ENCODE assay signal across 15 cellular contexts in the genomic region with DNA sequence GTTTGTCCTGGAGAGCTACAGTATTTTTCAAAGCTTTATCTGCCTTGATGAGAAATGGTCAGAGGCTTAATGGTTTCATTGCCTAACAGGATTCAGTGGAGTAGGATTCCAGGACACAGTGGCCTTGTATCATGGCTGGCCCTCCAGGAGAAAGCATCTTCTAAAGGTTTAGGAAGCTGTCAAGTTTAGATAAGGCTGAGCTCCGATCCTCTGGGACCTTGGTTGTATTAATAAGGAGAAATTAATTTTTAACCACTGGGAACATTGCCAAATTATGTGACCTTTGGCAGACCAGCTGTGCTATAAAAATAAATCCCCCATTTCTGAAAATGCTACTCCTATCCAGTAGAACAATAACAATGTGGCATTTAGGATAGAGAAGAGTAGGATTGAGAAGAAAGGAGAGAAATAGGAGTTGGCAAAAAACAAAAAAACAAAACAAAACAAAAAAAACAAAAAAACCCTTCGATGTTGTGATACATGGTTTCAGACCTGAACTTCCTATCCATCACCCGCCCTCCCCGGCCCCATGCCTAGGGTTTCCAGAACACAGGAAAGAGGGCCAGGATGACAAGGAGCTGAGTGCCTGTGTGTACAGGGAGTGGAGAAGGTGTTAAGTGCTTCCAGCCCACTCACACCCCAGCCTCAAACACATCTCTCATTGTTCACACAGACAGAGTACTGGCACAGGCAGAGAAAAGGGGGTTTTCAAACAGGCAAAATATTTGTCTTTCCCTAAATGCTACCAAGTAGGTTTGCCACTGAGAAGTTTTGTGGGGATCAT. TPM values are rescaled to one million over a fixed set of nuclear protein-coding genes. Genes with fewer than 3 reads are reported as not detected.
DNase-seq lines count a peak whose midpoint lies in the region; ATAC-seq and TF ChIP-seq lines count a peak whose summit lies in the region.
"Had no signal": no experiment of that assay in that cellular context is flagged by ENCODE, and none has a peak within 500 bp of the region (broad histone marks: within the 10 kb centered on the region; RNA-seq: fewer than 3 reads in every experiment).

No MANE protein-coding gene starts in this region.

- peaks cover 22% of the 10 kb centered on the region for H3K4me1 ChIP-seq in IMR-90 (ENCODE audit: control insufficient read depth, insufficient read depth, low read length)
- peaks cover 0 to 17% (median 2%) of the 10 kb centered on the region in 4 donors for H3K4me1 ChIP-seq in right lobe of liver
- peaks cover 55% of the 10 kb centered on the region for H3K4me1 ChIP-seq in stomach smooth muscle (ENCODE audit: control insufficient read depth, insufficient read depth, low read length)

- peak overlapping the region; percentile 19; the same call in 1 of the 2 replicates for H3K4me2 ChIP-seq in IMR-90 (ENCODE audit: low read depth, low read length)

- TF ChIP-seq RAD21 in IMR-90 (IDR thresholded peaks at IDR 0.05; ENCODE audit: low read length), result no peak

- dilution Hi-C loops in IMR-90 (cut with HindIII; ENCODE audit: low sequenced_read_pairs, unreplicated experiment), result no loop called here

- peak overlapping the region; percentile 47 for H2AK9ac ChIP-seq in IMR-90 (replicated peaks; ENCODE audit: low read depth, low read length, poor library complexity)

- TF ChIP-seq POLR2A in IMR-90 (IDR thresholded peaks at IDR 0.05; ENCODE audit: low read depth, low read length) (no peak), right lobe of liver (IDR thresholded peaks at IDR 0.05) (no peak)

- H3K4me3 ChIP-seq in IMR-90 (ENCODE audit: insufficient read depth, low read depth, low read length) (no peak overlapping the region), choroid plexus epithelial cell (ENCODE audit: low read depth, low read length) (no peak overlapping the region), right lobe of liver (no peak overlapping the region), stomach smooth muscle (ENCODE audit: low read length in 2 of 2) (peak overlapping the region; percentile 74 to 97)
- H3K4me3 ChIP-seq: pancreas, SJCRH30 had no signal

- POLR2A ChIA-PET in IMR-90 (lab: Charles Lee; ENCODE audit: unreplicated experiment), result no interaction called here

- H2BK20ac ChIP-seq in IMR-90 (ENCODE audit: low read depth, low read length), result no peak overlapping the region

- 0 out of 2 replicates have a peak, but pooled peaks cover 6% of the 10 kb centered on the region for H3K9me1 ChIP-seq in IMR-90 (ENCODE audit: insufficient read depth, low read length)

- peak overlapping the region; percentile 29 for H3K23ac ChIP-seq in IMR-90 (ENCODE audit: low read depth, low read length)

- H3K79me1 ChIP-seq in IMR-90 (ENCODE audit: low read depth in 1 of 2, low read length in 2 of 2), result peaks cover 25 to 64% of the 10 kb centered on the region in 2 experiments

- peak overlapping the region; percentile 51 for H3K18ac ChIP-seq in IMR-90 (ENCODE audit: low read depth, low read length)

- peak overlapping the region; percentile 59; the same call in 1 of the 2 replicates for H4K5ac ChIP-seq in IMR-90 (ENCODE audit: low read depth, low read length)

- H3K4ac ChIP-seq in IMR-90 (ENCODE audit: low read depth, low read length), result peak overlapping the region; percentile 68; the same call in 1 of the 2 replicates

- intact Hi-C loops in IMR-90 (cut with micrococcal nuclease) (loop anchor here (10.0 kb wide), 1 partner anchor 664 kb away; no protein-coding TSS in a partner anchor), right lobe of liver (cut with DNase I) (no loop called here)

- H2AFZ ChIP-seq in IMR-90 (replicated peaks; ENCODE audit: low read length, poor library complexity), result no peak overlapping the region

- H3K27me3 ChIP-seq in IMR-90 (ENCODE audit: control insufficient read depth, insufficient read depth, low read length) (no peaks in the 10 kb centered on the region), right lobe of liver (no peaks in the 10 kb centered on the region), stomach smooth muscle (ENCODE audit: control insufficient read depth in 1 of 2, insufficient read depth in 2 of 2, low read length in 2 of 2) (no peaks in the 10 kb centered on the region)
- H3K27me3 ChIP-seq: pancreas, SJCRH30 had no signal

- ATAC-seq in IMR-90 (ENCODE audit: low read depth) (no peak), right lobe of liver (peak in 3 of 4 donors; percentile 22 to 54 (median 25)), HG03280 (IDR thresholded peaks at IDR 0.05; ENCODE audit: unreplicated experiment) (no peak)
- ATAC-seq: pancreas had no signal

- TF ChIP-seq CTCF in IMR-90 (conservative IDR thresholded peaks at IDR 0.05; ENCODE audit: low read depth, low read length) (no peak), choroid plexus epithelial cell (conservative IDR thresholded peaks at IDR 0.05; ENCODE audit: low read depth, low read length) (no peak), right lobe of liver (IDR thresholded peaks at IDR 0.05) (no peak)

- H2AK5ac ChIP-seq in IMR-90 (ENCODE audit: low read depth, low read length), result 0 out of 2 replicates have a peak overlapping the region, but pooled peaks have one; percentile 41

- H3K56ac ChIP-seq in IMR-90 (ENCODE audit: extremely low read depth, insufficient read depth, low read length), result no peak overlapping the region

- DNase-seq in IMR-90 (peak; percentile 51), choroid plexus epithelial cell (ENCODE audit: low read depth) (peak; percentile 65), right lobe of liver (no peak), AML-193 (lab: John Stamatoyannopoulos, UW) (no peak), activated T-cell treated with anti-CD3 and anti-CD28 coated beads for 4 hours (no peak)
- DNase-seq: activated CD4-positive, alpha-beta T cell treated with anti-CD3 and anti-CD28 coated beads, Interleukin-2, amount 10 ng/mL, durations not matched to agents 7 days and 5 days; activated naive CD8-positive, alpha-beta T cell treated with anti-CD3 and anti-CD28 coated beads for 36 hours; activated T-cell treated with anti-CD3 and anti-CD28 coated beads, Interleukin-2, amount 50 U/mL, for 24 hours; central memory CD4-positive, alpha-beta T cell; glutamatergic neuron; NCI-H446 treated with DMSO at 0.1 percent for 48 hours; pancreas had no signal

- no peak overlapping the region for H3K9ac ChIP-seq in IMR-90 (ENCODE audit: low read depth, low read length)
- H3K9ac ChIP-seq in stomach smooth muscle (ENCODE audit: low read length in 2 of 2), result peak overlapping the region; percentile 29 to 46

- peak overlapping the region; percentile 60; the same call in 1 of the 2 replicates for H4K91ac ChIP-seq in IMR-90 (ENCODE audit: insufficient read depth, low read depth, low read length)

- H2BK120ac ChIP-seq in IMR-90 (ENCODE audit: low read depth, low read length), result no peak overlapping the region

- no peak overlapping the region for H2BK5ac ChIP-seq in IMR-90 (ENCODE audit: low read depth, low read length, poor library complexity, severe bottlenecking)

- peak overlapping the region; percentile 21; the same call in 1 of the 2 replicates for H3K27ac ChIP-seq in IMR-90 (ENCODE audit: insufficient read depth, low read length)
- no peak overlapping the region for H3K27ac ChIP-seq in right lobe of liver
- H3K27ac ChIP-seq in stomach smooth muscle (ENCODE audit: low read length), result peak overlapping the region; percentile 49
- H3K27ac ChIP-seq: pancreas, SJCRH30 had no signal

- no TSS peak for BruUV-seq in IMR-90 (replicated peaks; lab: Mats Ljungman, UMichigan)

- in situ Hi-C loops in IMR-90 (cut with MboI; ENCODE audit: low sequenced_read_pairs), result loop anchor here (5.0 to 25.0 kb wide), 5 partner anchors 44 to 1151 kb away; a partner anchor contains a TSS

- H2BK15ac ChIP-seq in IMR-90 (ENCODE audit: low read depth, low read length), result no peak overlapping the region

- peak overlapping the region; percentile 64 for H3K14ac ChIP-seq in IMR-90 (replicated peaks; ENCODE audit: low read depth, low read length)

- H4K20me1 ChIP-seq in IMR-90 (ENCODE audit: insufficient read depth, low read length), result no peaks in the 10 kb centered on the region; the same call in 1 of the 2 replicates

- no peaks in the 10 kb centered on the region for H3K9me3 ChIP-seq in IMR-90 (ENCODE audit: control insufficient read depth, insufficient read depth, low read length)
- no peaks in the 10 kb centered on the region for H3K9me3 ChIP-seq in right lobe of liver
- no peaks in the 10 kb centered on the region for H3K9me3 ChIP-seq in stomach smooth muscle (ENCODE audit: control insufficient read depth in 2 of 2, low read length in 2 of 2)
- H3K9me3 ChIP-seq: pancreas had no signal

- CTCF ChIA-PET in IMR-90 (lab: Yijun Ruan, JAX), result interaction anchor here (0.6 to 1.0 kb wide), 3 partner anchors 33 to 259 kb away, joined by 3 read pairs; no protein-coding TSS in a partner anchor

- H3K36me3 ChIP-seq in IMR-90 (ENCODE audit: control insufficient read depth, insufficient read depth, low read length) (peaks cover 7% of the 10 kb centered on the region; the same call in 1 of the 2 replicates), right lobe of liver (no peaks in the 10 kb centered on the region), stomach smooth muscle (ENCODE audit: control insufficient read depth in 2 of 2, insufficient read depth in 2 of 2, low read length in 2 of 2) (peaks cover 7 to 9% of the 10 kb centered on the region in 2 donors)
- H3K36me3 ChIP-seq: pancreas, SJCRH30 had no signal

- no CpG with 5 or more reads among the region's 4 CpGs for WGBS in IMR-90 (ENCODE audit: extremely low coverage in 2 of 2, insufficient read length in 1 of 2), 2 experiments
- 47% methylated on average over 4 of the region's 4 CpGs for WGBS in right lobe of liver (ENCODE audit: insufficient coverage, low coverage, low lambda C conversion rate, missing lambda C conversion rate)

- H4K8ac ChIP-seq in IMR-90 (ENCODE audit: low read depth in 2 of 2, low read length in 2 of 2), result peak overlapping the region in 1 of 2 experiments; percentile 32; a peak in 2 of 4 replicates

TF ChIP-seq in IMR-90, 13 proteins besides CTCF, POLR2A, EP300 and RAD21 (continues in another document):
- TF ChIP-seq FOS (IDR thresholded peaks at IDR 0.05; ENCODE audit: low read depth, low read length), result no peak
- TF ChIP-seq MAZ (IDR thresholded peaks at IDR 0.05; ENCODE audit: borderline replicate concordance, low read depth, low read length), result no peak
- TF ChIP-seq MAFK (IDR thresholded peaks at IDR 0.05; ENCODE audit: low read depth, low read length), result no peak
- no peak for TF ChIP-seq BHLHE40 (IDR thresholded peaks at IDR 0.05; ENCODE audit: low read depth, low read length)
- TF ChIP-seq RFX5 (IDR thresholded peaks at IDR 0.05; ENCODE audit: low read depth, low read length), result no peak
- no peak for TF ChIP-seq MXI1 (IDR thresholded peaks at IDR 0.05; ENCODE audit: borderline replicate concordance, low read depth, low read length)

RNA-seq across cellular contexts. Expression of a gene that starts 6.3 kb away (rescaled TPM):
- total RNA-seq in IMR-90 (2012; rRNA removed) (43.3 and 46.4 TPM in 2 replicates), right lobe of liver (10 to 100 TPM in 3 of 6 experiments, 1 to 10 TPM in 3; 5.5 to 23.7 (median 8.6) TPM)
- polyA plus RNA-seq in IMR-90 (2012; rRNA removed), result 45.2 and 51.3 TPM in 2 replicates
- 40.6 and 48.8 TPM in 2 replicates for polyA plus RNA-seq in IMR-90 (2012; cell fraction: cytosol; rRNA removed)
- 27.6 and 54.4 TPM in 2 replicates for polyA plus RNA-seq in IMR-90 (2012; cell fraction: nucleus; rRNA removed; ENCODE audit: low replicate concordance)

Comparison
In these comparisons a context has a peak if more than half of its experiments do, and no peak if none do; other contexts are left out.
1. ATAC-seq: peak in right lobe of liver (3 of 4); none in IMR-90 (single experiment) and HG03280 (single experiment).
2. DNase-seq: peak in IMR-90 (single experiment) and choroid plexus epithelial cell (single experiment); none in right lobe of liver (0 of 3), AML-193 (0 of 2) and activated T-cell treated with anti-CD3 and anti-CD28 coated beads for 4 hours (single experiment).
3. H3K27ac ChIP-seq: peak in IMR-90 (single experiment) and stomach smooth muscle (single experiment); none in right lobe of liver (0 of 3).
4. H3K4me3 ChIP-seq: peak in stomach smooth muscle (2 of 2); none in IMR-90 (single experiment), choroid plexus epithelial cell (single experiment) and right lobe of liver (0 of 3).